In the genomic region with DNA sequence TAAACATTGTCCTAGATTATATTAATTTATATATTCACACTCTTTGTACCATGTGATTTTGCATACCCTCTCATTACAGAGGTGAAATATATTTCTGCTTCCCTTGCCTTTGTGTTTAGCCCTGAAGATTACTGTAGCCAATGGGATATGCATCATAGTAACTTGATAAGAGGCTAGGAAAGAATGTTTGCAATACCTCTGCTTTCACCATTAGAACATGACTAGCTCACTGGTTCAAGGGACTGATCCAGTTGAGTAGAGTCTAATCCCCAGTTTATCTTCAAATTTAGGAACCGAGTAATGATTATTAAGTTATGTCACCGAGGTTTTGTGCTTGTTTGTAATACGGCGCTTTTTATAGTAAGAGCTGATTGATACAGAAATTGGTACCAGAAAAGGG, we compare ENCODE assay signal across 24 cellular contexts.
"Had no signal": no experiment of that assay in that cellular context is flagged by ENCODE, and none has a peak within 500 bp of the region (broad histone marks: within the 10 kb centered on the region; RNA-seq: fewer than 3 reads in every experiment).

No MANE protein-coding gene starts in this region.

- H3K27ac ChIP-seq: HL-60, SJSA1, SK-N-MC had no signal

- H3K4me3 ChIP-seq: SJSA1, SK-N-MC had no signal

- H3K27me3 ChIP-seq: SJSA1 had no signal

- H3K36me3 ChIP-seq: SJSA1 had no signal

- DNase-seq: Karpas-422, KG1, MV-4-11, NCI-H1048, NCI-H1105 treated with DMSO at 0.1 percent for 48 hours, NCI-H1417 treated with DMSO at 0.1 percent for 48 hours, NCI-H146, NCI-H1694 treated with DMSO at 0.1 percent for 48 hours, NCI-H1930, NCI-H2081, NCI-H2107, NCI-H2227 treated with DMSO at 0.1 percent for 48 hours, NCI-H446, NCI-H510A, NCI-H524 treated with DMSO at 0.1 percent for 48 hours, NCI-H69, NCI-H774, Right ventricle myocardium superior, RPMI8226, SIG-M5, T-helper 1 cell had no signal

- H3K9me3 ChIP-seq: SJSA1 had no signal
